15 cellular contexts compared by ENCODE assay signal in genomic region chr11:62400281-62400680, GRCh38. TPM values are rescaled to one million over a fixed set of nuclear protein-coding genes. Genes with fewer than 3 reads are reported as not detected.
DNase-seq lines count a peak whose midpoint lies in the region; ATAC-seq and TF ChIP-seq lines count a peak whose summit lies in the region.
"Had no signal": no experiment of that assay in that cellular context is flagged by ENCODE, and none has a peak within 500 bp of the region (broad histone marks: within the 10 kb centered on the region; RNA-seq: fewer than 3 reads in every experiment).

No MANE protein-coding gene starts in this region.

- no peaks in the 10 kb centered on the region for H3K36me3 ChIP-seq in heart left ventricle
- no peaks in the 10 kb centered on the region for H3K36me3 ChIP-seq in fibroblast of lung (ENCODE audit: control insufficient read depth, insufficient read depth, low read length)
- no peaks in the 10 kb centered on the region for H3K36me3 ChIP-seq in psoas muscle (ENCODE audit: insufficient read depth in 1 of 2, low read depth in 1 of 2)
- no peaks in the 10 kb centered on the region for H3K36me3 ChIP-seq in urinary bladder (ENCODE audit: insufficient read depth)
- H3K36me3 ChIP-seq: right lobe of liver had no signal

- no peak overlapping the region for H2AFZ ChIP-seq in fibroblast of lung (ENCODE audit: low read length)

- ATAC-seq in heart left ventricle: no peak
- no peak for ATAC-seq in Right ventricle myocardium superior (ENCODE audit: poor library complexity)
- ATAC-seq in psoas muscle: no peak
- ATAC-seq in GM21447 (IDR thresholded peaks at IDR 0.05; ENCODE audit: unreplicated experiment): no peak
- ATAC-seq: K562; stimulated activated naive CD8-positive, alpha-beta T cell treated with anti-CD3 and anti-CD28 coated beads, Interleukin-15, Interleukin-2, amounts not matched to agents 100 U/mL and 50 U/mL, for 24 hours had no signal

- H3K4me1 ChIP-seq in heart left ventricle (peaks cover 6 to 76% (median 57%) of the 10 kb centered on the region in 12 donors), fibroblast of lung (ENCODE audit: control insufficient read depth, extremely low read depth, insufficient read depth, low read length) (peaks cover 29% of the 10 kb centered on the region), psoas muscle (peaks cover 32% of the 10 kb centered on the region), urinary bladder (ENCODE audit: insufficient read depth) (no peaks in the 10 kb centered on the region)

- H4K20me1 ChIP-seq in fibroblast of lung (ENCODE audit: control insufficient read depth, extremely low read depth, insufficient read depth, low read length): no peaks in the 10 kb centered on the region

- no peak for TF ChIP-seq POLR2A in heart left ventricle (IDR thresholded peaks at IDR 0.05)

- WGBS in heart left ventricle, 4 donors: 41 to 58% (median 51%) methylated on average over 6 of the region's 6 CpGs
- WGBS in psoas muscle, 3 donors: 38 to 65% (median 42%) methylated on average over 6 of the region's 6 CpGs
- WGBS in urinary bladder: 25% methylated on average over 6 of the region's 6 CpGs

- intact Hi-C loops in heart left ventricle (cut with DNase I): no loop called here
- intact Hi-C loops in Right ventricle myocardium superior (cut with DNase I): no loop called here
- intact Hi-C loops in psoas muscle (cut with DNase I): no loop called here

- H3K27ac ChIP-seq in heart left ventricle: peak overlapping the region in 11 of 12 donors; percentile 7 to 85 (median 63)
- no peak overlapping the region for H3K27ac ChIP-seq in fibroblast of lung (ENCODE audit: insufficient read depth, low read length)
- peak overlapping the region; percentile 60 for H3K27ac ChIP-seq in psoas muscle
- H3K27ac ChIP-seq in urinary bladder (ENCODE audit: low read depth): peak overlapping the region; percentile 65
- H3K27ac ChIP-seq: right lobe of liver had no signal

- H3K9me3 ChIP-seq in heart left ventricle: no peaks in the 10 kb centered on the region
- H3K9me3 ChIP-seq in fibroblast of lung (ENCODE audit: control insufficient read depth, insufficient read depth, low read depth, low read length): no peaks in the 10 kb centered on the region
- no peaks in the 10 kb centered on the region for H3K9me3 ChIP-seq in psoas muscle
- H3K9me3 ChIP-seq: right lobe of liver had no signal

- no peak overlapping the region for H3K4me3 ChIP-seq in heart left ventricle
- no peak overlapping the region for H3K4me3 ChIP-seq in fibroblast of lung (replicated peaks in 1 of 4; ENCODE audit: control extremely low read depth in 1 of 4, insufficient read depth in 1 of 4, low read depth in 3 of 4, low read length in 4 of 4)
- peak overlapping the region; percentile 4 for H3K4me3 ChIP-seq in psoas muscle
- H3K4me3 ChIP-seq in urinary bladder (ENCODE audit: low read depth, low read length): no peak overlapping the region
- H3K4me3 ChIP-seq: K562, right lobe of liver had no signal

- no peaks in the 10 kb centered on the region for H3K79me2 ChIP-seq in fibroblast of lung (ENCODE audit: control insufficient read depth, insufficient read depth, low read length)

- no peak overlapping the region for H3K9ac ChIP-seq in fibroblast of lung (ENCODE audit: insufficient read depth, low read length)

- DNase-seq in heart left ventricle (no peak), Right ventricle myocardium superior (no peak), fibroblast of lung (ENCODE audit: low read depth in 2 of 2) (no peak), psoas muscle (no peak), C1 segment of cervical spinal cord (lab: John Stamatoyannopoulos, UW) (no peak), GM19238 (ENCODE audit: insufficient read length, low spot score) (no peak)
- DNase-seq: activated naive CD8-positive, alpha-beta T cell treated with anti-CD3 and anti-CD28 coated beads for 36 hours; GF-D8; NCI-H1417 treated with DMSO at 0.1 percent for 48 hours; right lobe of liver; stimulated activated naive CD8-positive, alpha-beta T cell treated with anti-CD3 and anti-CD28 coated beads, Interleukin-15, Interleukin-2, amounts not matched to agents 100 U/mL and 50 U/mL, for 24 hours had no signal

- H3K4me2 ChIP-seq in fibroblast of lung (ENCODE audit: extremely low read depth, insufficient read depth, low read length): peak overlapping the region; percentile 68

- TF ChIP-seq CTCF in heart left ventricle (IDR thresholded peaks at IDR 0.05) (no peak), fibroblast of lung (conservative IDR thresholded peaks at IDR 0.05 in 1 of 2, IDR thresholded peaks at IDR 0.05 in 1 of 2; ENCODE audit: low read depth in 1 of 2, low read length in 2 of 2) (no peak), psoas muscle (IDR thresholded peaks at IDR 0.05) (no peak)

- H3K27me3 ChIP-seq in heart left ventricle: no peaks in the 10 kb centered on the region
- no peaks in the 10 kb centered on the region for H3K27me3 ChIP-seq in fibroblast of lung (ENCODE audit: control insufficient read depth, insufficient read depth, low read length)
- H3K27me3 ChIP-seq in psoas muscle (ENCODE audit: insufficient read depth in 3 of 3, low read length in 2 of 3): no peaks in the 10 kb centered on the region
- H3K27me3 ChIP-seq: right lobe of liver had no signal

RNA-seq across cellular contexts. Expression of gene SCGB1A1, which starts 18.6 kb away (rescaled TPM):
- not detected for total RNA-seq in heart left ventricle
- polyA plus RNA-seq in heart left ventricle: not detected
- not detected for total RNA-seq in Right ventricle myocardium superior
- not detected in 2 replicates for total RNA-seq in fibroblast of lung
- polyA plus RNA-seq in fibroblast of lung: not detected in 2 replicates
- polyA plus RNA-seq in fibroblast of lung (2012): not detected in 2 replicates
- polyA minus RNA-seq in fibroblast of lung (ENCODE audit: low replicate concordance): not detected in 2 replicates
- total RNA-seq in psoas muscle: not detected
- polyA plus RNA-seq in psoas muscle: under 1 TPM in 1 of 3 donors, not detected in 2; 0.35 TPM
- total RNA-seq in urinary bladder: 9.5 TPM
- not detected for polyA plus RNA-seq in urinary bladder
- total RNA-seq: activated naive CD8-positive, alpha-beta T cell treated with anti-CD3 and anti-CD28 coated beads for 36 hours; OCI-LY7; right lobe of liver had no signal
- polyA plus RNA-seq: K562 had no signal
